In genomic region chr16:50604065-50604418, GRCh38 we compare ENCODE assay signal across 22 cellular contexts. TPM values are rescaled to one million over a fixed set of nuclear protein-coding genes. Genes with fewer than 3 reads are reported as not detected.
DNase-seq lines count a peak whose midpoint lies in the region; ATAC-seq and TF ChIP-seq lines count a peak whose summit lies in the region.
"Had no signal": no experiment of that assay in that cellular context is flagged by ENCODE, and none has a peak within 500 bp of the region (broad histone marks: within the 10 kb centered on the region; RNA-seq: fewer than 3 reads in every experiment).

No MANE protein-coding gene starts in this region.

- H3K27me3 Mint-ChIP-seq in activated T-cell treated with anti-CD3 and anti-CD28 coated beads, Interleukin-2, amount 50 U/mL, for 24 hours: no peaks in the 10 kb centered on the region
- H3K27me3 Mint-ChIP-seq: activated naive CD8-positive, alpha-beta T cell treated with anti-CD3 and anti-CD28 coated beads, Interleukin-2, amount 10 ng/mL, durations not matched to agents 7 days and 5 days; memory B cell had no signal

- WGBS in esophagus squamous epithelium, 2 donors: 43 to 59% methylated on average over 2 of the region's 2 CpGs
- no CpG with 5 or more reads among the region's 2 CpGs for whole genome bisulfite sequencing in neuronal stem cell (ENCODE audit: extremely low coverage in 2 of 2, insufficient read length in 2 of 2, insufficient replicate concordance in 1 of 2), 2 donors

- peaks cover 42% of the 10 kb centered on the region for H3K4me1 Mint-ChIP-seq in activated T-cell treated with anti-CD3 and anti-CD28 coated beads, Interleukin-2, amount 50 U/mL, for 24 hours (ENCODE audit: low read depth)
- H3K4me1 Mint-ChIP-seq: memory B cell had no signal

- H3K14ac ChIP-seq in neuronal stem cell (ENCODE audit: low read length): no peak overlapping the region

- H4K91ac ChIP-seq in neuronal stem cell (ENCODE audit: low read depth, low read length, poor library complexity): no peak overlapping the region

- no peak for ATAC-seq in upper lobe of right lung
- ATAC-seq: PC-3 had no signal

- intact Hi-C loops in esophagus squamous epithelium (cut with DNase I) (no loop called here), upper lobe of right lung (cut with DNase I) (no loop called here)

- H3K9me3 Mint-ChIP-seq in activated T-cell treated with anti-CD3 and anti-CD28 coated beads, Interleukin-2, amount 50 U/mL, for 24 hours: no peaks in the 10 kb centered on the region
- H3K9me3 Mint-ChIP-seq: activated naive CD8-positive, alpha-beta T cell treated with anti-CD3 and anti-CD28 coated beads, Interleukin-2, amount 10 ng/mL, durations not matched to agents 7 days and 5 days; dendritic cell treated with granulocyte-macrophage colony-stimulating factor and Interleukin-4, amounts not matched to agents 40 ng/mL and 50 ng/mL, for 4 days; memory B cell; T-helper 2 cell treated with Interferon-gamma antibody and Interleukin-4, amounts not matched to agents 5 μg/mL and 100 μg/mL, for 36 hours had no signal

- H3K9ac ChIP-seq in neuronal stem cell (ENCODE audit: low read depth, low read length, poor library complexity): no peak overlapping the region

- no peak overlapping the region for H3K4ac ChIP-seq in neuronal stem cell (ENCODE audit: low read length)

- H2AFZ ChIP-seq in neuronal stem cell (ENCODE audit: low read length): no peak overlapping the region

- no peak for DNase-seq in activated T-cell treated with anti-CD3 and anti-CD28 coated beads, Interleukin-2, amount 50 U/mL, for 24 hours
- DNase-seq in activated T-cell treated with anti-CD3 and anti-CD28 coated beads, Interleukin-2, amount 50 U/mL, for 48 hours: no peak
- DNase-seq in esophagus squamous epithelium (lab: John Stamatoyannopoulos, UW): no peak
- no peak for DNase-seq in neuronal stem cell (ENCODE audit: low spot score)
- DNase-seq in upper lobe of right lung: no peak
- no peak for DNase-seq in hepatic stellate cell (ENCODE audit: low spot score)
- DNase-seq in EL: no peak
- DNase-seq in activated CD8-positive, alpha-beta memory T cell treated with anti-CD3 and anti-CD28 coated beads, Interleukin-2, amount 50 U/mL, for 48 hours: no peak
- DNase-seq: 8988T; activated CD4-positive, CD25-positive, alpha-beta regulatory T cell; activated naive CD8-positive, alpha-beta T cell treated with anti-CD3 and anti-CD28 coated beads, Interleukin-2, amount 10 ng/mL, durations not matched to agents 7 days and 5 days; DMS 273 treated with DMSO at 0.1 percent for 48 hours; H7; kidney; NCI-H1417 treated with DMSO at 0.1 percent for 48 hours; NCI-H2171; PC-3 had no signal

- H3K4me1 ChIP-seq in esophagus squamous epithelium: peaks cover 11 to 72% (median 41%) of the 10 kb centered on the region in 3 donors
- peaks cover 0 to 18% of the 10 kb centered on the region in 2 donors for H3K4me1 ChIP-seq in neuronal stem cell (ENCODE audit: control insufficient read depth in 2 of 2, insufficient read depth in 1 of 2, low read depth in 1 of 2, low read length in 2 of 2)
- H3K4me1 ChIP-seq in upper lobe of right lung: peaks cover 31% of the 10 kb centered on the region
- H3K4me1 ChIP-seq: SJCRH30 had no signal

- H2BK12ac ChIP-seq in neuronal stem cell (ENCODE audit: low read length): no peak overlapping the region

- no peak overlapping the region for H4K8ac ChIP-seq in neuronal stem cell (ENCODE audit: low read depth, low read length)

- H3K4me3 Mint-ChIP-seq in activated T-cell treated with anti-CD3 and anti-CD28 coated beads, Interleukin-2, amount 50 U/mL, for 24 hours: no peak overlapping the region
- H3K4me3 Mint-ChIP-seq: activated naive CD8-positive, alpha-beta T cell treated with anti-CD3 and anti-CD28 coated beads, Interleukin-2, amount 10 ng/mL, durations not matched to agents 7 days and 5 days; dendritic cell treated with granulocyte-macrophage colony-stimulating factor and Interleukin-4, amounts not matched to agents 40 ng/mL and 50 ng/mL, for 4 days; memory B cell; T-helper 2 cell treated with Interferon-gamma antibody and Interleukin-4, amounts not matched to agents 5 μg/mL and 100 μg/mL, for 36 hours had no signal

- no peak for TF ChIP-seq POLR2A in esophagus squamous epithelium (IDR thresholded peaks at IDR 0.05)

- no peak overlapping the region for H2BK5ac ChIP-seq in neuronal stem cell (ENCODE audit: low read length)

- H3K4me3 ChIP-seq in esophagus squamous epithelium (no peak overlapping the region), neuronal stem cell (ENCODE audit: low read length in 2 of 2) (no peak overlapping the region), upper lobe of right lung (no peak overlapping the region)
- H3K4me3 ChIP-seq: SJCRH30 had no signal

- peak overlapping the region; percentile 64 for H2AK5ac ChIP-seq in neuronal stem cell (ENCODE audit: low read depth, low read length)

- TF ChIP-seq CTCF in esophagus squamous epithelium (IDR thresholded peaks at IDR 0.05) (no peak), upper lobe of right lung (IDR thresholded peaks at IDR 0.05) (no peak)

- peak overlapping the region; percentile 82 for H3K27ac Mint-ChIP-seq in activated T-cell treated with anti-CD3 and anti-CD28 coated beads, Interleukin-2, amount 50 U/mL, for 24 hours
- H3K27ac Mint-ChIP-seq: activated naive CD8-positive, alpha-beta T cell treated with anti-CD3 and anti-CD28 coated beads, Interleukin-2, amount 10 ng/mL, durations not matched to agents 7 days and 5 days; dendritic cell treated with granulocyte-macrophage colony-stimulating factor and Interleukin-4, amounts not matched to agents 40 ng/mL and 50 ng/mL, for 4 days; memory B cell; T-helper 2 cell treated with Interferon-gamma antibody and Interleukin-4, amounts not matched to agents 5 μg/mL and 100 μg/mL, for 36 hours had no signal

- H2BK120ac ChIP-seq in neuronal stem cell (ENCODE audit: low read depth, low read length): no peak overlapping the region

- peak overlapping the region; percentile 18 for H3K18ac ChIP-seq in neuronal stem cell (ENCODE audit: low read length)

- no peak overlapping the region for H3K4me2 ChIP-seq in neuronal stem cell (ENCODE audit: insufficient read depth, low read length, poor library complexity, severe bottlenecking)

- no peak overlapping the region for H2BK15ac ChIP-seq in neuronal stem cell (ENCODE audit: low read length)

- peak overlapping the region; percentile 49 to 88 (median 82) for H3K27ac ChIP-seq in esophagus squamous epithelium
- H3K27ac ChIP-seq in neuronal stem cell (replicated peaks; ENCODE audit: low read length): no peak overlapping the region
- H3K27ac ChIP-seq in upper lobe of right lung: peak overlapping the region; percentile 58
- H3K27ac ChIP-seq: SJCRH30 had no signal

- H3K27me3 ChIP-seq in esophagus squamous epithelium: no peaks in the 10 kb centered on the region
- H3K27me3 ChIP-seq in neuronal stem cell (ENCODE audit: control insufficient read depth in 3 of 3, insufficient read depth in 3 of 3, low read depth in 1 of 3, low read length in 3 of 3): no peaks in the 10 kb centered on the region
- no peaks in the 10 kb centered on the region for H3K27me3 ChIP-seq in upper lobe of right lung

- no peaks in the 10 kb centered on the region for H3K79me1 ChIP-seq in neuronal stem cell (ENCODE audit: low read depth, low read length)

- H3K23ac ChIP-seq in neuronal stem cell (ENCODE audit: low read depth, low read length, poor library complexity): no peak overlapping the region

- no peaks in the 10 kb centered on the region for H3K36me3 Mint-ChIP-seq in activated T-cell treated with anti-CD3 and anti-CD28 coated beads, Interleukin-2, amount 50 U/mL, for 24 hours (ENCODE audit: low read depth)
- H3K36me3 Mint-ChIP-seq: activated naive CD8-positive, alpha-beta T cell treated with anti-CD3 and anti-CD28 coated beads, Interleukin-2, amount 10 ng/mL, durations not matched to agents 7 days and 5 days; memory B cell had no signal

- H3K36me3 ChIP-seq in esophagus squamous epithelium (peaks cover 0 to 2% (median 0%) of the 10 kb centered on the region in 3 donors), neuronal stem cell (replicated peaks in 1 of 2; ENCODE audit: control insufficient read depth in 2 of 2, insufficient read depth in 2 of 2, low read length in 2 of 2) (no peaks in the 10 kb centered on the region), upper lobe of right lung (no peaks in the 10 kb centered on the region)
- H3K36me3 ChIP-seq: SJCRH30 had no signal

- H3K9me3 ChIP-seq in esophagus squamous epithelium: no peaks in the 10 kb centered on the region
- H3K9me3 ChIP-seq in neuronal stem cell (replicated peaks in 1 of 2; ENCODE audit: control insufficient read depth in 2 of 2, insufficient read depth in 1 of 2, low read depth in 1 of 2, low read length in 2 of 2): no peaks in the 10 kb centered on the region
- H3K9me3 ChIP-seq in upper lobe of right lung: no peaks in the 10 kb centered on the region
- H3K9me3 ChIP-seq: SJCRH30 had no signal

RNA-seq across cellular contexts. Expression of gene NKD1, which starts 55.8 kb away (rescaled TPM):
- total RNA-seq in esophagus squamous epithelium (10 to 100 TPM in 1 of 4 donors, 1 to 10 TPM in 3; 1.1 to 10.5 (median 3.1) TPM), upper lobe of right lung (47.2 TPM)
- 1.4 TPM for polyA plus RNA-seq in neuronal stem cell (2013, experiment 1 of 2)
- polyA plus RNA-seq in neuronal stem cell (2013, experiment 2 of 2): 1.7 TPM
- total RNA-seq: endothelial cell of umbilical vein had no signal
- polyA plus RNA-seq: endothelial cell of umbilical vein had no signal
